ENCODE assay signal across 16 cellular contexts in genomic region chr1:200653022-200653462, GRCh38. TPM values are rescaled to one million over a fixed set of nuclear protein-coding genes. Genes with fewer than 3 reads are reported as not detected.
DNase-seq lines count a peak whose midpoint lies in the region; ATAC-seq and TF ChIP-seq lines count a peak whose summit lies in the region.
"Had no signal": no experiment of that assay in that cellular context is flagged by ENCODE, and none has a peak within 500 bp of the region (broad histone marks: within the 10 kb centered on the region; RNA-seq: fewer than 3 reads in every experiment).

No MANE protein-coding gene starts in this region.

- H3K36me3 ChIP-seq in esophagus muscularis mucosa, result peaks cover 18 to 87% (median 60%) of the 10 kb centered on the region in 4 donors

- H3K27ac Mint-ChIP-seq in activated T-cell treated with anti-CD3 and anti-CD28 coated beads, Interleukin-2, amount 50 U/mL, for 24 hours, result peak overlapping the region; percentile 86
- peak overlapping the region; percentile 71 for H3K27ac Mint-ChIP-seq in activated naive CD8-positive, alpha-beta T cell
- H3K27ac Mint-ChIP-seq in stimulated activated naive CD8-positive, alpha-beta T cell treated with anti-CD3 and anti-CD28 coated beads, Interleukin-15, Interleukin-2, amounts not matched to agents 100 ng/mL and 50 ng/mL, for 24 hours, result peak overlapping the region; percentile 80

- H3K27me3 ChIP-seq in esophagus muscularis mucosa, result no peaks in the 10 kb centered on the region
- H3K27me3 ChIP-seq: upper lobe of right lung had no signal

- no peak for TF ChIP-seq POLR2A in esophagus muscularis mucosa (IDR thresholded peaks at IDR 0.05; ENCODE audit: low read depth)

- no peak overlapping the region for H3K4me3 Mint-ChIP-seq in activated T-cell treated with anti-CD3 and anti-CD28 coated beads, Interleukin-2, amount 50 U/mL, for 24 hours
- H3K4me3 Mint-ChIP-seq in activated naive CD8-positive, alpha-beta T cell, result no peak overlapping the region
- peak overlapping the region; percentile 33 for H3K4me3 Mint-ChIP-seq in stimulated activated naive CD8-positive, alpha-beta T cell treated with anti-CD3 and anti-CD28 coated beads, Interleukin-15, Interleukin-2, amounts not matched to agents 100 ng/mL and 50 ng/mL, for 24 hours

- H3K27me3 Mint-ChIP-seq in activated T-cell treated with anti-CD3 and anti-CD28 coated beads, Interleukin-2, amount 50 U/mL, for 24 hours, result no peaks in the 10 kb centered on the region
- H3K27me3 Mint-ChIP-seq in activated naive CD8-positive, alpha-beta T cell, result no peaks in the 10 kb centered on the region
- H3K27me3 Mint-ChIP-seq in stimulated activated naive CD8-positive, alpha-beta T cell treated with anti-CD3 and anti-CD28 coated beads, Interleukin-15, Interleukin-2, amounts not matched to agents 100 ng/mL and 50 ng/mL, for 24 hours, result no peaks in the 10 kb centered on the region

- intact Hi-C loops in esophagus muscularis mucosa (cut with DNase I), result no loop called here

- no peak for TF ChIP-seq CTCF in esophagus muscularis mucosa (IDR thresholded peaks at IDR 0.05)

- ATAC-seq in HG02885 (IDR thresholded peaks at IDR 0.05; ENCODE audit: poor library complexity, unreplicated experiment) (peak; percentile 29), HG03039 (IDR thresholded peaks at IDR 0.05; ENCODE audit: unreplicated experiment) (no peak)
- ATAC-seq: upper lobe of right lung had no signal

- no peak overlapping the region for H3K27ac ChIP-seq in esophagus muscularis mucosa (replicated peaks in 1 of 4)
- H3K27ac ChIP-seq: KMS-11, upper lobe of right lung had no signal

- no peak for DNase-seq in activated T-cell treated with anti-CD3 and anti-CD28 coated beads, Interleukin-2, amount 50 U/mL, for 24 hours
- DNase-seq in activated T-cell treated with anti-CD3 and anti-CD28 coated beads for 4 hours (no peak), esophagus muscularis mucosa (ENCODE audit: extremely low spot score) (no peak), NCI-H2227 (lab: John Stamatoyannopoulos, UW; ENCODE audit: unreplicated experiment) (no peak)
- DNase-seq: ACHN; effector CD4-positive, alpha-beta T cell; GOT3; kidney glomerular epithelial cell; NCI-H1930; small intestine; upper lobe of right lung had no signal

- 66% methylated on average over 5 of the region's 5 CpGs for WGBS in esophagus muscularis mucosa

- no peaks in the 10 kb centered on the region for H3K9me3 ChIP-seq in esophagus muscularis mucosa
- H3K9me3 ChIP-seq: upper lobe of right lung had no signal

- no peaks in the 10 kb centered on the region for H3K9me3 Mint-ChIP-seq in activated T-cell treated with anti-CD3 and anti-CD28 coated beads, Interleukin-2, amount 50 U/mL, for 24 hours
- no peaks in the 10 kb centered on the region for H3K9me3 Mint-ChIP-seq in activated naive CD8-positive, alpha-beta T cell (ENCODE audit: low read depth)
- H3K9me3 Mint-ChIP-seq in stimulated activated naive CD8-positive, alpha-beta T cell treated with anti-CD3 and anti-CD28 coated beads, Interleukin-15, Interleukin-2, amounts not matched to agents 100 ng/mL and 50 ng/mL, for 24 hours, result no peaks in the 10 kb centered on the region

- no peak for TF ChIP-seq EP300 in esophagus muscularis mucosa (IDR thresholded peaks at IDR 0.05)

- H3K4me1 Mint-ChIP-seq in activated T-cell treated with anti-CD3 and anti-CD28 coated beads, Interleukin-2, amount 50 U/mL, for 24 hours (ENCODE audit: low read depth), result peaks cover 27% of the 10 kb centered on the region
- H3K4me1 Mint-ChIP-seq in activated naive CD8-positive, alpha-beta T cell (ENCODE audit: low read depth), result peaks cover 14% of the 10 kb centered on the region
- H3K4me1 Mint-ChIP-seq in stimulated activated naive CD8-positive, alpha-beta T cell treated with anti-CD3 and anti-CD28 coated beads, Interleukin-15, Interleukin-2, amounts not matched to agents 100 ng/mL and 50 ng/mL, for 24 hours (ENCODE audit: low read depth), result peaks cover 28% of the 10 kb centered on the region

- H3K36me3 Mint-ChIP-seq in activated T-cell treated with anti-CD3 and anti-CD28 coated beads, Interleukin-2, amount 50 U/mL, for 24 hours (ENCODE audit: low read depth), result peaks cover 65% of the 10 kb centered on the region
- H3K36me3 Mint-ChIP-seq in activated naive CD8-positive, alpha-beta T cell, result peaks cover 18% of the 10 kb centered on the region
- peaks cover 48% of the 10 kb centered on the region for H3K36me3 Mint-ChIP-seq in stimulated activated naive CD8-positive, alpha-beta T cell treated with anti-CD3 and anti-CD28 coated beads, Interleukin-15, Interleukin-2, amounts not matched to agents 100 ng/mL and 50 ng/mL, for 24 hours (ENCODE audit: low read depth)

- H3K4me1 ChIP-seq in esophagus muscularis mucosa, result no peaks in the 10 kb centered on the region
- H3K4me1 ChIP-seq: upper lobe of right lung had no signal

- H3K4me3 ChIP-seq in esophagus muscularis mucosa, result no peak overlapping the region
- H3K4me3 ChIP-seq: upper lobe of right lung had no signal

RNA-seq across cellular contexts. Expression of gene DDX59, which starts 16.7 kb away (rescaled TPM):
- total RNA-seq in esophagus muscularis mucosa, result 10 to 100 TPM; 18.1 to 30.0 (median 21.7) TPM

RNA-seq across cellular contexts. Expression of gene KIF14, which starts 32.5 kb away (rescaled TPM):
- total RNA-seq in esophagus muscularis mucosa, result under 1 TPM in 3 of 4 donors, not detected in 1; under 0.01 to 0.17 (median 0.17) TPM
